Comparison of ENCODE assay signal across 19 cellular contexts in the genomic region with DNA sequence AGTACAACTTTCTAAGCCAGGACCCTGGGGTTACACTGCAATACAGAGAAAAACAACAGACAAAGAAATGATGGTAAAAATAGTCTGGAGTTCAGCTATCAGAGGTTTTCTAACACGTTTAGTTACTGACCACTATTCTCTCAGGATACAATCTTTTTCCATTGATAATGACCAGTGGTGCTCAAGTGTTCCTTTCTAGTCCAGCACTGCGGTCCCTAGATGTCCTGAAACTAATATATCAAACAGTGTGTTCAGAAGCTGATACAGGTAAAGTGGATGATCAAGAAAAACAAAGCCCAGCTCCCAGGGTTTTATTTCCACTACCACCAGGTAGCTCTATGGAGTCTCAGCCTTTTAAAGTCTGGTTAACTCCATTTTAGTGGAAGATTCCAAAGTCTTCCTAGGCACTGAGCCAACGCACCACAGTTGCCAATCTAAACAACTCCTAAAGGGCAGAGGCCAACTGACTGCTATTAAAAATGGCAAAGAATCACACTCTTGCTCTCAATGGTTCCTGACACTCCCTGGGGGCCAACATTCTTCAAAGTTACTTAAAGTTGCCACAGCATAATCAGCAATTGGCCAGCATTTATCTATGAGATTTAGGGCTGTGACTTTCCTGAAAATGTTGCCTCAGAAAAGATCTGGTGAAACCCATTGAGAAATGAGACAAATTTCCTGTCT. TPM values are rescaled to one million over a fixed set of nuclear protein-coding genes. Genes with fewer than 3 reads are reported as not detected.
DNase-seq lines count a peak whose midpoint lies in the region; ATAC-seq and TF ChIP-seq lines count a peak whose summit lies in the region.
"Had no signal": no experiment of that assay in that cellular context is flagged by ENCODE, and none has a peak within 500 bp of the region (broad histone marks: within the 10 kb centered on the region; RNA-seq: fewer than 3 reads in every experiment).

No MANE protein-coding gene starts in this region.

- H3K27me3 ChIP-seq in lung (ENCODE audit: control insufficient read depth, insufficient read depth): no peaks in the 10 kb centered on the region
- H3K27me3 ChIP-seq: esophagus squamous epithelium had no signal

- peak; percentile 11 for DNase-seq in AG08396 (ENCODE audit: low spot score)
- peak; percentile 56 for DNase-seq in M059J (ENCODE audit: low read depth)
- DNase-seq in fibroblast of gingiva (ENCODE audit: low read depth): peak; percentile 65
- peak; percentile 55 for DNase-seq in lung (ENCODE audit: low spot score)
- DNase-seq in NCI-H774 (lab: John Stamatoyannopoulos, UW): no peak
- DNase-seq in foreskin melanocyte: no peak
- DNase-seq: activated CD4-positive, alpha-beta memory T cell treated with anti-CD3 and anti-CD28 coated beads, Interleukin-2, amount 10 ng/mL, durations not matched to agents 7 days and 5 days; activated gamma-delta T cell; AML-193; cerebellar nuclear complex; DMS79 treated with DMSO at 0.1 percent for 48 hours; esophagus squamous epithelium; GOT3; NCI-H2029 treated with DMSO at 0.1 percent for 48 hours; nucleus accumbens; stimulated activated naive B cell treated with anti-CD40 and anti-IgM and Interleukin-4, amounts not matched to agents 10 μg/mL and 1 μg/mL and 100 μg/mL, for 72 hours had no signal

- no peak for ATAC-seq in lung (ENCODE audit: insufficient read depth, low FRiP score)
- no peak for ATAC-seq in GM21381 (IDR thresholded peaks at IDR 0.05; ENCODE audit: unreplicated experiment)
- ATAC-seq in HG03520 (IDR thresholded peaks at IDR 0.05; ENCODE audit: unreplicated experiment): no peak
- ATAC-seq: K562; stimulated activated naive B cell treated with anti-CD40 and anti-IgM and Interleukin-4, amounts not matched to agents 10 μg/mL and 1 μg/mL and 100 μg/mL, for 72 hours had no signal

- 43 to 79% methylated on average over 3 of the region's 3 CpGs for WGBS in lung, 2 donors

- TF ChIP-seq CTCF in lung (IDR thresholded peaks at IDR 0.05; ENCODE audit: control extremely low read depth, extremely low read depth): no peak

- H3K27ac ChIP-seq in lung (ENCODE audit: low read depth in 1 of 2, low read length in 1 of 2): no peak overlapping the region
- H3K27ac ChIP-seq: esophagus squamous epithelium had no signal

- H3K9me3 ChIP-seq in lung (ENCODE audit: control insufficient read depth in 2 of 2, insufficient read depth in 1 of 2, low read length in 1 of 2): no peaks in the 10 kb centered on the region
- H3K9me3 ChIP-seq: esophagus squamous epithelium had no signal

- H3K36me3 ChIP-seq in lung (ENCODE audit: control insufficient read depth in 2 of 2, insufficient read depth in 2 of 2, low read length in 2 of 2): peaks cover 0 to 2% of the 10 kb centered on the region in 2 donors
- H3K36me3 ChIP-seq: esophagus squamous epithelium had no signal

- no peaks in the 10 kb centered on the region for H3K4me1 ChIP-seq in lung (ENCODE audit: control insufficient read depth in 2 of 2, insufficient read depth in 2 of 2, low read length in 2 of 2)

- no peak overlapping the region for H3K4me3 ChIP-seq in lung
- H3K4me3 ChIP-seq: esophagus squamous epithelium, K562 had no signal

RNA-seq across cellular contexts. Expression of a gene that starts 38.2 kb away (rescaled TPM):
- 1.7 and 1.8 TPM in 2 replicates for total RNA-seq in M059J (2014; rRNA removed; shearing (Covaris generic))
- total RNA-seq in lung: 1 to 10 TPM; 6.4 to 7.6 TPM
- polyA plus RNA-seq in lung: 1 to 10 TPM; 1.8 to 3.1 TPM

RNA-seq across cellular contexts. Expression of a gene that starts 38.6 kb away (rescaled TPM):
- total RNA-seq in M059J (2014; rRNA removed; shearing (Covaris generic)): 17.7 and 28.2 TPM in 2 replicates
- total RNA-seq in lung: 10 to 100 TPM in 1 of 2 donors, 1 to 10 TPM in 1; 7.3 to 13.3 TPM
- 1 to 10 TPM; 6.5 to 7.7 TPM for polyA plus RNA-seq in lung

Comparison
In these comparisons a context has a peak if more than half of its experiments do, and no peak if none do; other contexts are left out.
1. DNase-seq: peak in AG08396 (single experiment), M059J (single experiment), fibroblast of gingiva (single experiment) and lung (single experiment); none in NCI-H774 (single experiment) and foreskin melanocyte (single experiment).